ENCODE assay signal across 11 cellular contexts in the genomic region with DNA sequence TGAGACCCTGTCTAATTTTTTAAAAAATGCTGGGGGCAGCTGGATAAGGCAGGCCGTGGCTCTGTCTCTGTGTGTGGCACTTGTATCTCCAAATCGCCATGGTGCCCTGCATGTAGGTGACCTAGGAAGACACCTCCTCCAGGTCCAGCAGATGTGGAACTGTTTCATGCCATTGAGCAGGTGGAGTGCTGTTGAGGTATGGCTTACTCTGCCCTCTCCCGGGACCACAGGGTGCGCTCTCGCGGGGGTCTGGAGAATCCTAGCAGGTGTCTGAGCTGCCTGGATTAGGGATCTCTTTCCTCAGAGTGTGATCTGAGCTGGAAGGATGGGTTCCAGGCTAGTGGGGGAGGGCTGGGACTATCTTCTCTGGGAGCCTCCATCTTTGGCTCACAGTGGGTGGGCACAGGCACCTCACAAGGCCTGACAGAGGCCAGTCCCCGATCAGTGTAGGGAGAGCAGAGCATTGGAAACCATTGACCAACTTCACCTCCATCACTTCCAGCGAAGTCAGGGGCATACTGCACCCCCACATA.
DNase-seq lines count a peak whose midpoint lies in the region; ATAC-seq and TF ChIP-seq lines count a peak whose summit lies in the region.
"Had no signal": no experiment of that assay in that cellular context is flagged by ENCODE, and none has a peak within 500 bp of the region (broad histone marks: within the 10 kb centered on the region; RNA-seq: fewer than 3 reads in every experiment).

No MANE protein-coding gene starts in this region.

- peak overlapping the region; percentile 93 for H3K27ac Mint-ChIP-seq in activated naive CD4-positive, alpha-beta T cell treated with anti-CD3 and anti-CD28 coated beads, Interleukin-2, amount 10 ng/mL, durations not matched to agents 7 days and 5 days
- H3K27ac Mint-ChIP-seq in activated T-cell treated with anti-CD3 and anti-CD28 coated beads, Interleukin-2, amount 50 U/mL, for 72 hours = peak overlapping the region; percentile 96

- 95% methylated on average over 8 of the region's 8 CpGs for WGBS in liver

- H3K27me3 Mint-ChIP-seq in activated naive CD4-positive, alpha-beta T cell treated with anti-CD3 and anti-CD28 coated beads, Interleukin-2, amount 10 ng/mL, durations not matched to agents 7 days and 5 days = no peaks in the 10 kb centered on the region
- H3K27me3 Mint-ChIP-seq in activated T-cell treated with anti-CD3 and anti-CD28 coated beads, Interleukin-2, amount 50 U/mL, for 72 hours (ENCODE audit: low read depth) = no peaks in the 10 kb centered on the region

- peaks cover 0 to 8% (median 2%) of the 10 kb centered on the region in 4 donors for H3K4me1 ChIP-seq in liver (ENCODE audit: control insufficient read depth in 4 of 4, insufficient read depth in 4 of 4, low read length in 3 of 4)
- H3K4me1 ChIP-seq: foreskin keratinocyte had no signal

- TF ChIP-seq RAD21 in liver (IDR thresholded peaks at IDR 0.05) = no peak

- CTCF ChIA-PET in activated naive CD4-positive, alpha-beta T cell treated with anti-CD3 and anti-CD28 coated beads, Interleukin-2, amount 10 ng/mL, durations not matched to agents 7 days and 5 days (lab: Charles Lee) = interaction anchor here (1.0 to 11.8 kb wide), 8 partner anchors 9 to 164 kb away, joined by 3 to 328 read pairs (median 32); no protein-coding TSS in a partner anchor

- no peak overlapping the region for H3K9ac ChIP-seq in liver (ENCODE audit: low read depth in 1 of 2, low read length in 2 of 2)

- peaks cover 84% of the 10 kb centered on the region for H3K4me1 Mint-ChIP-seq in activated naive CD4-positive, alpha-beta T cell treated with anti-CD3 and anti-CD28 coated beads, Interleukin-2, amount 10 ng/mL, durations not matched to agents 7 days and 5 days
- peaks cover 85% of the 10 kb centered on the region for H3K4me1 Mint-ChIP-seq in activated T-cell treated with anti-CD3 and anti-CD28 coated beads, Interleukin-2, amount 50 U/mL, for 72 hours (ENCODE audit: low read depth)

- H3K4me3 ChIP-seq in liver (ENCODE audit: low read depth in 1 of 3, low read length in 3 of 3) = no peak overlapping the region

- H3K9me3 ChIP-seq in liver (ENCODE audit: control insufficient read depth in 4 of 4, low read length in 3 of 4) = no peaks in the 10 kb centered on the region

- peak overlapping the region; percentile 19 for H3K4me3 Mint-ChIP-seq in activated naive CD4-positive, alpha-beta T cell treated with anti-CD3 and anti-CD28 coated beads, Interleukin-2, amount 10 ng/mL, durations not matched to agents 7 days and 5 days
- H3K4me3 Mint-ChIP-seq in activated T-cell treated with anti-CD3 and anti-CD28 coated beads, Interleukin-2, amount 50 U/mL, for 72 hours = peak overlapping the region; percentile 87 to 90

- no peaks in the 10 kb centered on the region for H3K36me3 Mint-ChIP-seq in activated naive CD4-positive, alpha-beta T cell treated with anti-CD3 and anti-CD28 coated beads, Interleukin-2, amount 10 ng/mL, durations not matched to agents 7 days and 5 days
- H3K36me3 Mint-ChIP-seq in activated T-cell treated with anti-CD3 and anti-CD28 coated beads, Interleukin-2, amount 50 U/mL, for 72 hours (ENCODE audit: insufficient read depth in 2 of 2) = no peaks in the 10 kb centered on the region

- H3K9me3 Mint-ChIP-seq in activated naive CD4-positive, alpha-beta T cell treated with anti-CD3 and anti-CD28 coated beads, Interleukin-2, amount 10 ng/mL, durations not matched to agents 7 days and 5 days = no peaks in the 10 kb centered on the region
- no peaks in the 10 kb centered on the region for H3K9me3 Mint-ChIP-seq in activated T-cell treated with anti-CD3 and anti-CD28 coated beads, Interleukin-2, amount 50 U/mL, for 72 hours
- H3K9me3 Mint-ChIP-seq: neural crest cell had no signal

- no peak for TF ChIP-seq CTCF in liver (IDR thresholded peaks at IDR 0.05; ENCODE audit: low read depth, low read length, missing input control)

- H3K27me3 ChIP-seq in liver (ENCODE audit: control insufficient read depth in 4 of 4, insufficient read depth in 4 of 4, low read length in 3 of 4) = peaks cover 0 to under 1% (median 0%) of the 10 kb centered on the region in 4 donors

- no peaks in the 10 kb centered on the region for H3K36me3 ChIP-seq in liver (ENCODE audit: control insufficient read depth in 4 of 4, insufficient read depth in 3 of 4, low read depth in 1 of 4, low read length in 3 of 4)

- no peak for ATAC-seq in activated T-cell treated with anti-CD3 and anti-CD28 coated beads, Interleukin-2, amount 50 U/mL, for 72 hours (replicated peaks in 1 of 2)
- no peak for ATAC-seq in HG03460 (IDR thresholded peaks at IDR 0.05; ENCODE audit: unreplicated experiment)

- H3K27ac ChIP-seq in liver (ENCODE audit: low read depth in 1 of 2, low read length in 2 of 2) = peak overlapping the region; percentile 68 to 74
- H3K27ac ChIP-seq: foreskin keratinocyte had no signal

- no peak for DNase-seq in activated naive CD4-positive, alpha-beta T cell treated with anti-CD3 and anti-CD28 coated beads, Interleukin-2, amount 10 ng/mL, durations not matched to agents 7 days and 5 days
- DNase-seq in activated naive CD4-positive, alpha-beta T cell (lab: John Stamatoyannopoulos, UW) = no peak
- no peak for DNase-seq in activated T-cell treated with anti-CD3 and anti-CD28 coated beads, Interleukin-2, amount 50 U/mL, for 72 hours
- DNase-seq in H4 (ENCODE audit: low spot score) (no peak), NCI-H446 treated with DMSO at 0.1 percent for 48 hours (lab: John Stamatoyannopoulos, UW) (no peak), DMS 273 (lab: John Stamatoyannopoulos, UW; ENCODE audit: unreplicated experiment) (no peak)
- DNase-seq: foreskin keratinocyte, NCI-H2081 treated with DMSO at 0.1 percent for 48 hours had no signal

TF ChIP-seq in liver, 16 proteins besides CTCF, POLR2A, EP300 and RAD21:
- TF ChIP-seq EGR1 (IDR thresholded peaks at IDR 0.05; ENCODE audit: low read depth in 2 of 2) (no peak), ATF3 (IDR thresholded peaks at IDR 0.05) (no peak), GABPA (IDR thresholded peaks at IDR 0.05 in 1 of 2, conservative IDR thresholded peaks at IDR 0.05 in 1 of 2) (no peak), FOXA1 (IDR thresholded peaks at IDR 0.05) (no peak), SP1 (IDR thresholded peaks at IDR 0.05) (no peak), JUND (IDR thresholded peaks at IDR 0.05) (no peak), HNF4A (conservative IDR thresholded peaks at IDR 0.05) (no peak), ZBTB33 (IDR thresholded peaks at IDR 0.05) (no peak), HNF4G (IDR thresholded peaks at IDR 0.05) (no peak), YY1 (IDR thresholded peaks at IDR 0.05) (no peak), RXRA (IDR thresholded peaks at IDR 0.05) (no peak), REST (IDR thresholded peaks at IDR 0.05) (no peak), FOXA2 (IDR thresholded peaks at IDR 0.05) (no peak), TAF1 (conservative IDR thresholded peaks at IDR 0.05) (no peak), NR2F2 (IDR thresholded peaks at IDR 0.05) (no peak)
- TF ChIP-seq, protein P1, sequence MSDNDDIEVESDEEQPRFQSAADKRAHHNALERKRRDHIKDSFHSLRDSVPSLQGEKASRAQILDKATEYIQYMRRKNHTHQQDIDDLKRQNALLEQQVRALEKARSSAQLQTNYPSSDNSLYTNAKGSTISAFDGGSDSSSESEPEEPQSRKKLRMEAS (IDR thresholded peaks at IDR 0.05) = no peak
TF ChIP-seq in liver: peak in this region for 0.
